1 cellular context compared by ENCODE assay signal in genomic region chr16:84481051-84481735, GRCh38.
TF ChIP-seq lines count a peak whose summit lies in the region.

No MANE protein-coding gene starts in this region.

TF ChIP-seq in K562, 482 proteins besides CTCF, POLR2A, EP300 and RAD21:
- TF ChIP-seq RREB1 (CRISPR knock-in tag; IDR thresholded peaks at IDR 0.05), result no peak
- 0 out of 2 replicates have a peak, but pooled peaks have one; percentile 16 for TF ChIP-seq POLR2G (IDR thresholded peaks at IDR 0.05; ENCODE audit: low read depth, low read length)
- TF ChIP-seq ETS1 (conservative IDR thresholded peaks at IDR 0.05; ENCODE audit: control insufficient read depth, low read depth, low read length), result no peak
- TF ChIP-seq NONO (IDR thresholded peaks at IDR 0.05; ENCODE audit: low read depth in 2 of 2, low read length in 1 of 2), result no peak
- TF ChIP-seq KLF13 (tag; IDR thresholded peaks at IDR 0.05; ENCODE audit: borderline replicate concordance, low read depth), result no peak
TF ChIP-seq in K562: peak in this region for 1.
